In the genomic region with DNA sequence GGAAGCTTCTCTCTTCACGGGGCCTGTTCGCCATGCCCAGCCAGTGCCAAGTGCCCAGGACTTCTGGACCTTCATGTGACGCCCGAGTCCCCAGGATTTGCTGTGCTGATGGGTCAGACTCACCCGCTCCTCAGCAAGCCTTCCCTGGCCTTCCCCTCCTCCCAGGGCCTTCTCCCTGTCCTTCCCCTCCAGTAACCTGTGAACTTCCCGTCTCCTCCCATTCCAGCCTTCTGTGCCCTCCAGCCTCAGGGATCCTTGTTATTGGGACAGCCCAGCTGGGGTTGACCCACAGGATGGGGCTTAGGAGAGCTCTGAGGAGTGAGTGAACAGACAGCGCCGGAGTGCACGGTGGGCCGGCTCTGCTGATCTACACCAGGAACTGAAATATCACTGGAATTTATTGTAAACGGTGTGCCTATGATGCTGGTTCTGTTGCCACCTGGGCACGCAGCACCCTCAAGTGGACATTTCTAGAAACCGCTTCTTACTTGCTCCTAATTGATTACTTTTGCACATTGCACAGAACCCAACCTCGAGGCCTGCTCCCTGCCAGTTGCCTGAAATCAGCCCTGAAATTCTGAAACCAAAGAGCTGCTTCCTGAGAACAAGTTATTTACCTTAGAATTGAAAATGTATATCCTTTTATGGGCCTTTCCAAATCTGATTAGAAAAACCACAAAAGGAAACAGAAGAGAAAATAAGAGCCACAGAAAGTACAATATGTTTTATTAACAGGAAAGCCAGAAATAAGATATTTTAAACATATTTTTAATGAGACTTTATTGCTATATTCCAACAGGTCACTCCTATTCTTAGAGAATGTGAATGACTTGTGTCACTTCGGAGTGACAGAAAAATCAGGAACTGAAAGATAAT, we compare ENCODE assay signal across 8 cellular contexts. TPM values are rescaled to one million over a fixed set of nuclear protein-coding genes. Genes with fewer than 3 reads are reported as not detected.
DNase-seq lines count a peak whose midpoint lies in the region; ATAC-seq and TF ChIP-seq lines count a peak whose summit lies in the region.

No MANE protein-coding gene starts in this region.

- ATAC-seq in HG02938 (IDR thresholded peaks at IDR 0.05; ENCODE audit: unreplicated experiment) = no peak

- peak overlapping the region; percentile 38 for H3K4me3 Mint-ChIP-seq in T-helper 1 cell treated with Interleukin-12 subunit alpha and Interleukin-12 subunit beta and Interleukin-4 antibody, amounts not matched to agents 30 μg/mL and 1 μg/mL, for 36 hours
- H3K4me3 Mint-ChIP-seq in chondrocyte (ENCODE audit: unreplicated experiment) = no peak overlapping the region
- H3K4me3 Mint-ChIP-seq in immature natural killer cell = peak overlapping the region in 1 of 5 donors; percentile 13

- H3K4me1 Mint-ChIP-seq in T-helper 1 cell treated with Interleukin-12 subunit alpha and Interleukin-12 subunit beta and Interleukin-4 antibody, amounts not matched to agents 30 μg/mL and 1 μg/mL, for 36 hours (ENCODE audit: low read depth) = peaks cover 20% of the 10 kb centered on the region
- H3K4me1 Mint-ChIP-seq in chondrocyte (ENCODE audit: low read depth) (peaks cover 63% of the 10 kb centered on the region), immature natural killer cell (peaks cover 2 to 8% of the 10 kb centered on the region in 2 donors)

- H3K27me3 Mint-ChIP-seq in T-helper 1 cell treated with Interleukin-12 subunit alpha and Interleukin-12 subunit beta and Interleukin-4 antibody, amounts not matched to agents 30 μg/mL and 1 μg/mL, for 36 hours (ENCODE audit: low read depth) = no peaks in the 10 kb centered on the region
- H3K27me3 Mint-ChIP-seq in chondrocyte (ENCODE audit: low read depth) (no peaks in the 10 kb centered on the region), immature natural killer cell (ENCODE audit: low read depth in 3 of 3) (peaks cover 0 to 1% (median 0%) of the 10 kb centered on the region in 3 donors)

- peak overlapping the region; percentile 87 for H3K27ac Mint-ChIP-seq in T-helper 1 cell treated with Interleukin-12 subunit alpha and Interleukin-12 subunit beta and Interleukin-4 antibody, amounts not matched to agents 30 μg/mL and 1 μg/mL, for 36 hours
- H3K27ac Mint-ChIP-seq in chondrocyte (ENCODE audit: unreplicated experiment) (peak overlapping the region; percentile 91), immature natural killer cell (peak overlapping the region in 1 of 6 donors; percentile 34)

- no peaks in the 10 kb centered on the region for H3K36me3 Mint-ChIP-seq in T-helper 1 cell treated with Interleukin-12 subunit alpha and Interleukin-12 subunit beta and Interleukin-4 antibody, amounts not matched to agents 30 μg/mL and 1 μg/mL, for 36 hours (ENCODE audit: low read depth)
- no peaks in the 10 kb centered on the region for H3K36me3 Mint-ChIP-seq in chondrocyte (ENCODE audit: low read depth)
- H3K36me3 Mint-ChIP-seq in immature natural killer cell = no peaks in the 10 kb centered on the region

- DNase-seq in Daoy (ENCODE audit: low read depth) (peak; percentile 77), LoVo (ENCODE audit: low spot score) (peak; percentile 18), chondrocyte (ENCODE audit: low spot score) (no peak), mucosa of gallbladder (ENCODE audit: low spot score) (peak; percentile 62), immature natural killer cell (no peak), OCI-M2 (lab: John Stamatoyannopoulos, UW; ENCODE audit: unreplicated experiment) (no peak)

- TF ChIP-seq CTCF in chondrocyte (IDR thresholded peaks at IDR 0.05) = peak; percentile 84

- no peaks in the 10 kb centered on the region for H3K9me3 Mint-ChIP-seq in T-helper 1 cell treated with Interleukin-12 subunit alpha and Interleukin-12 subunit beta and Interleukin-4 antibody, amounts not matched to agents 30 μg/mL and 1 μg/mL, for 36 hours
- H3K9me3 Mint-ChIP-seq in chondrocyte (ENCODE audit: low read depth) (no peaks in the 10 kb centered on the region), immature natural killer cell (no peaks in the 10 kb centered on the region)

RNA-seq across cellular contexts. Expression of a gene that starts 1.6 kb away (rescaled TPM):
- total RNA-seq in Daoy (2014; rRNA removed; shearing (Covaris generic)) = 0.06 TPM in 1 of 2 replicates, not detected in the other
- total RNA-seq in chondrocyte = 0.70 to 1.3 TPM (median 0.77 TPM) in 3 replicates
- 0.83 TPM for total RNA-seq in mucosa of gallbladder
- not detected for polyA plus RNA-seq in immature natural killer cell

RNA-seq across cellular contexts. Expression of a gene that starts 4.8 kb away (rescaled TPM):
- 1.8 and 3.5 TPM in 2 replicates for total RNA-seq in Daoy (2014; rRNA removed; shearing (Covaris generic))
- total RNA-seq in chondrocyte (7.2 to 16.6 TPM (median 7.8 TPM) in 3 replicates), mucosa of gallbladder (2.0 TPM)
- not detected for polyA plus RNA-seq in immature natural killer cell

RNA-seq across cellular contexts. Expression of a gene that starts 40.6 kb away (rescaled TPM):
- not detected in 2 replicates for total RNA-seq in Daoy (2014; rRNA removed; shearing (Covaris generic))
- total RNA-seq in chondrocyte (not detected in 3 replicates), mucosa of gallbladder (not detected)
- polyA plus RNA-seq in immature natural killer cell = not detected

RNA-seq across cellular contexts. Expression of a gene that starts 47.1 kb away (rescaled TPM):
- total RNA-seq in Daoy (2014; rRNA removed; shearing (Covaris generic)) = not detected in 2 replicates
- total RNA-seq in chondrocyte (not detected in 3 replicates), mucosa of gallbladder (not detected)
- not detected for polyA plus RNA-seq in immature natural killer cell

Comparison
In these comparisons a context has a peak if more than half of its experiments do, and no peak if none do; other contexts are left out.
1. DNase-seq: peak in Daoy (single experiment), LoVo (single experiment) and mucosa of gallbladder (single experiment); none in chondrocyte (single experiment), immature natural killer cell (0 of 3) and OCI-M2 (single experiment).